9 cellular contexts compared by ENCODE assay signal in genomic region chrX:121308276-121308805, GRCh38.
DNase-seq lines count a peak whose midpoint lies in the region; ATAC-seq lines count a peak whose summit lies in the region.
"Had no signal": no experiment of that assay in that cellular context is flagged by ENCODE, and none has a peak within 500 bp of the region (broad histone marks: within the 10 kb centered on the region; RNA-seq: fewer than 3 reads in every experiment).

No MANE protein-coding gene starts in this region.

- DNase-seq in AG20443 (ENCODE audit: low spot score) (peak; percentile 48), NCI-H510A (lab: John Stamatoyannopoulos, UW) (peak; percentile 4), iris pigment epithelial cell (ENCODE audit: low read depth) (peak; percentile 79), KG1 (lab: John Stamatoyannopoulos, UW) (no peak)
- DNase-seq in activated naive CD4-positive, alpha-beta T cell treated with Interleukin-2 at 50 U/mL for 16 hours = peak; percentile 54
- peak; percentile 0 for DNase-seq in stimulated activated CD8-positive, alpha-beta memory T cell treated with anti-CD3 and anti-CD28 coated beads, Interleukin-15, amount 100 ng/mL, for 24 hours (ENCODE audit: low read depth)
- DNase-seq: IMR-90 had no signal

- peak; percentile 61 for ATAC-seq in GM18520 (IDR thresholded peaks at IDR 0.05; ENCODE audit: unreplicated experiment)
- ATAC-seq in HG02970 (IDR thresholded peaks at IDR 0.05; ENCODE audit: low FRiP score, unreplicated experiment) = peak; percentile 78
